In genomic region chr15:70492240-70493177, GRCh38 we compare ENCODE assay signal across 8 cellular contexts.
DNase-seq lines count a peak whose midpoint lies in the region; ATAC-seq and TF ChIP-seq lines count a peak whose summit lies in the region.

No MANE protein-coding gene starts in this region.

- no peaks in the 10 kb centered on the region for H3K9me3 ChIP-seq in fibroblast of lung (ENCODE audit: control insufficient read depth, insufficient read depth, low read depth, low read length)

- no peaks in the 10 kb centered on the region for H3K36me3 ChIP-seq in fibroblast of lung (ENCODE audit: control insufficient read depth, insufficient read depth, low read length)

- ATAC-seq in HG02678 (IDR thresholded peaks at IDR 0.05; ENCODE audit: unreplicated experiment) = peak; percentile 59

- TF ChIP-seq CTCF in GM12872 (IDR thresholded peaks at IDR 0.05; ENCODE audit: insufficient read depth, low read depth, low read length) (peak; percentile 40; the same call in 2 of the 3 replicates), fibroblast of lung (conservative IDR thresholded peaks at IDR 0.05 in 1 of 2, IDR thresholded peaks at IDR 0.05 in 1 of 2; ENCODE audit: low read depth in 1 of 2, low read length in 2 of 2) (peak in 1 of 2 donors; percentile 13)

- no peaks in the 10 kb centered on the region for H4K20me1 ChIP-seq in fibroblast of lung (ENCODE audit: control insufficient read depth, extremely low read depth, insufficient read depth, low read length)

- H3K9ac ChIP-seq in fibroblast of lung (ENCODE audit: insufficient read depth, low read length) = no peak overlapping the region

- H3K27me3 ChIP-seq in fibroblast of lung (ENCODE audit: control insufficient read depth, insufficient read depth, low read length) = peaks cover 3% of the 10 kb centered on the region

- no peaks in the 10 kb centered on the region for H3K79me2 ChIP-seq in fibroblast of lung (ENCODE audit: control insufficient read depth, insufficient read depth, low read length)

- peak overlapping the region; percentile 70 for H3K27ac ChIP-seq in fibroblast of lung (ENCODE audit: insufficient read depth, low read length)

- peak overlapping the region; percentile 51 for H3K4me2 ChIP-seq in fibroblast of lung (ENCODE audit: extremely low read depth, insufficient read depth, low read length)

- peaks cover 37% of the 10 kb centered on the region for H3K4me1 ChIP-seq in fibroblast of lung (ENCODE audit: control insufficient read depth, extremely low read depth, insufficient read depth, low read length)

- H3K4me3 ChIP-seq in fibroblast of lung (replicated peaks in 1 of 4; ENCODE audit: control extremely low read depth in 1 of 4, insufficient read depth in 1 of 4, low read depth in 3 of 4, low read length in 4 of 4) (no peak overlapping the region), skeletal muscle cell (ENCODE audit: low read depth, low read length) (no peak overlapping the region)

- peak overlapping the region; percentile 9 for H2AFZ ChIP-seq in fibroblast of lung (ENCODE audit: low read length)

- peak; percentile 91 for DNase-seq in NOMO-1 treated with dmso at 0.1 percent for 144 hours (lab: John Stamatoyannopoulos, UW; ENCODE audit: unreplicated experiment)
- peak; percentile 61 for DNase-seq in activated CD8-positive, alpha-beta memory T cell treated with anti-CD3 and anti-CD28 coated beads, Interleukin-2, amount 50 U/mL, for 1 hour (ENCODE audit: extremely low read depth)
- DNase-seq in fibroblast of lung (ENCODE audit: low read depth in 2 of 2) = peak; percentile 83 to 93
- DNase-seq in skeletal muscle cell (ENCODE audit: low read depth) = peak; percentile 76
- no peak for DNase-seq in HuH-7.5 (ENCODE audit: low spot score)
- no peak for DNase-seq in inferior parietal cortex (ENCODE audit: extremely low spot score)

Comparison
In these comparisons a context has a peak if more than half of its experiments do, and no peak if none do; other contexts are left out.
1. DNase-seq: peak in NOMO-1 treated with dmso at 0.1 percent for 144 hours (single experiment), activated CD8-positive, alpha-beta memory T cell treated with anti-CD3 and anti-CD28 coated beads, Interleukin-2, amount 50 U/mL, for 1 hour (single experiment), fibroblast of lung (2 of 2) and skeletal muscle cell (single experiment); none in HuH-7.5 (single experiment) and inferior parietal cortex (single experiment).